In the genomic region with DNA sequence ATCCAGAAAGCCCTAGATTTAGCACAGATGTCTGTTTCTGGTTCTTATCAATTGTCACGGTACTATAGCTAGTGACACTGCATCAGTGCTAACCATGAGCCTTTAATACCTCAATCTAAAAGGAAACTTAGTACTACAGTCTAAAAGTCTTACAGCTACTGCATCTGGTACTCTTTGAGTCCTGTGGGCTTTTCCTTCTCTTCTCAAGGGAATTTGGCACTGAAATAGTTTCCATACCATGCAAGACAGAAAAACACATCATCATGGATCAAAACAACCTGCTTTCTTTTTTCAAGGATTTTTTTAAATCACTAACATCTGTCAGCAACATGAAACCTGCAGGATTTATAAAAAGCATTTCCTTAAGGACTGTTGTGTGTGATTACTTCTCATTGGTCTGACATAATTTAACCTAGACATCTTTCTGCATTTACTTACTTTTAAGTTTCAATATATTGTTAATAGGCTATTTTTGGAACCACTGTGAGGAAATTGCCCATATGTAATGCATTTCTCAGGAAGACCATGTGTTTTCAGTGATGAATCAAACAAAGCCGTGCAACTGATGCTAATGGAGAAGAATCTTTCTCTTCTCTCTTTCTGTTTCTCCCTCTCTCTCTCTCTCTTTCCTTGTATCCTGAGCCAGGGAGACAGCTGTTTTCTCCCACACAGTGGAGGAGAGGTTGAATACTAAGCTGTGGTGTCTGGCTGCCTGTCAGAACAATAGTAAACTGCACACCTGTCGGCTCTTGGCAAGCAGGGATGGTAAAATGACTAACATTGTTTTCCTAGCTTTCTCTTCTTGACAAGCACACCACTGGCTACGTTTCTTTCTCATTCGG, we compare ENCODE assay signal across 9 cellular contexts.
A peak's percentile ranks its signal among the peaks of the same experiment; 100 is the strongest.
DNase-seq lines count a peak whose midpoint lies in the region; ATAC-seq and TF ChIP-seq lines count a peak whose summit lies in the region.
"Had no signal": no experiment of that assay in that cellular context is flagged by ENCODE, and none has a peak within 500 bp of the region (broad histone marks: within the 10 kb centered on the region; RNA-seq: fewer than 3 reads in every experiment).

No MANE protein-coding gene starts in this region.

- WGBS in mesodermal cell (ENCODE audit: insufficient coverage in 2 of 2), 2 experiments = 75 to 86% methylated on average over 2 of the region's 5 CpGs

- H3K4me3 ChIP-seq in astrocyte of the spinal cord (ENCODE audit: low read depth, low read length) (peak overlapping the region; percentile 6), mesodermal cell (ENCODE audit: extremely low read depth, insufficient read depth, low read length, poor library complexity, severe bottlenecking) (no peak overlapping the region), right atrium auricular region (no peak overlapping the region)
- H3K4me3 ChIP-seq: heart right ventricle had no signal

- no peaks in the 10 kb centered on the region for H3K36me3 ChIP-seq in mesodermal cell (ENCODE audit: control insufficient read depth, insufficient read depth, low read length)
- no peaks in the 10 kb centered on the region for H3K36me3 ChIP-seq in right atrium auricular region
- H3K36me3 ChIP-seq: heart right ventricle had no signal

- ATAC-seq in omental fat pad (ENCODE audit: low FRiP score) (no peak), GM21786 (IDR thresholded peaks at IDR 0.05; ENCODE audit: unreplicated experiment) (no peak)

- H3K27me3 ChIP-seq in right atrium auricular region = no peaks in the 10 kb centered on the region
- H3K27me3 ChIP-seq: heart right ventricle had no signal

- in situ Hi-C loops in astrocyte of the spinal cord (cut with HindIII; ENCODE audit: low sequenced_read_pairs) = no loop called here

- peaks cover 17% of the 10 kb centered on the region for H3K4me1 ChIP-seq in mesodermal cell (ENCODE audit: control insufficient read depth, insufficient read depth, low read length, poor library complexity, severe bottlenecking)
- peaks cover 0 to 13% of the 10 kb centered on the region in 2 donors for H3K4me1 ChIP-seq in right atrium auricular region

- H3K27ac ChIP-seq in mesodermal cell (ENCODE audit: low read depth, low read length, severe bottlenecking) (peak overlapping the region; percentile 11), right atrium auricular region (no peak overlapping the region)
- H3K27ac ChIP-seq: heart right ventricle had no signal

- peak; percentile 82 for DNase-seq in COR-L47 (lab: John Stamatoyannopoulos, UW)
- peak; percentile 91 for DNase-seq in NCI-H2029 treated with DMSO at 0.1 percent for 48 hours (lab: John Stamatoyannopoulos, UW)
- peak; percentile 75 for DNase-seq in astrocyte of the spinal cord (ENCODE audit: low read depth, low spot score)
- DNase-seq in HPDE6-E6E7 (ENCODE audit: extremely low spot score) = no peak
- DNase-seq in omental fat pad (ENCODE audit: low spot score) = no peak
- DNase-seq in right atrium auricular region (ENCODE audit: low spot score) = no peak
- DNase-seq: heart right ventricle had no signal

- H3K9me3 ChIP-seq in mesodermal cell (ENCODE audit: control insufficient read depth, low read length) (peaks cover 19% of the 10 kb centered on the region), right atrium auricular region (peaks cover 0 to 15% of the 10 kb centered on the region in 2 donors)

- no peak for TF ChIP-seq CTCF in astrocyte of the spinal cord (IDR thresholded peaks at IDR 0.05; ENCODE audit: low read depth, low read length)
- TF ChIP-seq CTCF in omental fat pad (IDR thresholded peaks at IDR 0.05) = no peak
- TF ChIP-seq CTCF in right atrium auricular region (IDR thresholded peaks at IDR 0.05) = no peak

Comparison
In these comparisons a context has a peak if more than half of its experiments do, and no peak if none do; other contexts are left out.
1. DNase-seq: peak in COR-L47 (single experiment), NCI-H2029 treated with DMSO at 0.1 percent for 48 hours (single experiment) and astrocyte of the spinal cord (single experiment); none in HPDE6-E6E7 (single experiment), omental fat pad (single experiment) and right atrium auricular region (single experiment).